ENCODE assay signal across 1 cellular context in the genomic region with DNA sequence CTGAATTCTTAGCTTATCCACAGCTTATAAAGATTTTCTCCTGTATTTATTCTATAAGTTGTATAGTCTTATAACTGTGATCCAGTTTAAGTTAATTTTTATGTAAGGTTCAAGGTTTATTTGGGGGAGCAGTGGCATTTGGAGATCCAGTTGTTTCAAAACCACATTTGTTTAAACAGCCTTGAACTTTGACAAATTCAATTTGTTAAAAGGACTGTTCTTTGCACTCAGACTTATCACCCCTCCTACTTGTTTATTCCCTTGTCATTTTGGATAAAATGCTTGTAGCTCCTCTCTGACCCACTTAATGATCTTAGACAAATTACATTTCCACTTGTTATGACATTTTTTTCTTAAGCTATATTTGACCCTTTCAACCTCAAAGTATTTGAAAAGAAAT.
TF ChIP-seq lines count a peak whose summit lies in the region.

No MANE protein-coding gene starts in this region.

TF ChIP-seq in HepG2, 621 proteins besides CTCF, POLR2A, EP300 and RAD21 (continued from another document and continues in another):
- TF ChIP-seq KIAA2018 (CRISPR knock-in tag; IDR thresholded peaks at IDR 0.05; ENCODE audit: borderline replicate concordance) (no peak), MLLT10 (CRISPR knock-in tag; IDR thresholded peaks at IDR 0.05) (no peak), ZNF451 (CRISPR knock-in tag; IDR thresholded peaks at IDR 0.05) (no peak), ZNF747 (CRISPR knock-in tag; IDR thresholded peaks at IDR 0.05; ENCODE audit: borderline replicate concordance) (no peak), ZNF746 (CRISPR knock-in tag; IDR thresholded peaks at IDR 0.05) (no peak), TP53 (CRISPR knock-in tag; conservative IDR thresholded peaks at IDR 0.05) (no peak), GTF2F1 (IDR thresholded peaks at IDR 0.05; ENCODE audit: low read length) (no peak), AGO2 (optimal IDR thresholded peaks at IDR 0.05; ENCODE audit: low read depth, low read length) (no peak), ELF1 (CRISPR knock-in tag; IDR thresholded peaks at IDR 0.05) (no peak), ZEB1 (IDR thresholded peaks at IDR 0.05; ENCODE audit: insufficient replicate concordance, low read depth) (no peak), KLF11 (CRISPR knock-in tag; IDR thresholded peaks at IDR 0.05) (no peak), FUBP1 (CRISPR knock-in tag; IDR thresholded peaks at IDR 0.05; ENCODE audit: borderline replicate concordance) (no peak), ARHGAP35 (CRISPR knock-in tag; IDR thresholded peaks at IDR 0.05; ENCODE audit: borderline replicate concordance) (no peak), SRSF9 (IDR thresholded peaks at IDR 0.05; ENCODE audit: borderline replicate concordance, insufficient read depth, low read depth, low read length, poor library complexity, severe bottlenecking) (no peak), NR2C2 (CRISPR knock-in tag; IDR thresholded peaks at IDR 0.05; ENCODE audit: borderline replicate concordance) (peak; percentile 24; the same call in 1 of the 2 replicates), ZIK1 (CRISPR knock-in tag; IDR thresholded peaks at IDR 0.05; ENCODE audit: borderline replicate concordance, low read depth) (no peak), ZNF318 (CRISPR knock-in tag; IDR thresholded peaks at IDR 0.05) (no peak), HNRNPK (IDR thresholded peaks at IDR 0.05; ENCODE audit: low read depth, low read length, poor library complexity, severe bottlenecking) (no peak), ZFAT (CRISPR knock-in tag; conservative IDR thresholded peaks at IDR 0.05) (no peak), MBD4 (IDR thresholded peaks at IDR 0.05; ENCODE audit: borderline replicate concordance, low read length) (peak; percentile 39; the same call in 1 of the 2 replicates), MIER3 (CRISPR knock-in tag; IDR thresholded peaks at IDR 0.05; ENCODE audit: borderline replicate concordance) (no peak), FOXC1 (CRISPR knock-in tag; IDR thresholded peaks at IDR 0.05; ENCODE audit: borderline replicate concordance) (no peak), ONECUT2 (CRISPR knock-in tag; IDR thresholded peaks at IDR 0.05) (no peak), KMT2A (CRISPR knock-in tag; IDR thresholded peaks at IDR 0.05) (no peak), GABPB1 (CRISPR knock-in tag; IDR thresholded peaks at IDR 0.05) (no peak), ATM (IDR thresholded peaks at IDR 0.05; ENCODE audit: borderline replicate concordance) (no peak), HES4 (CRISPR knock-in tag; IDR thresholded peaks at IDR 0.05; ENCODE audit: borderline replicate concordance) (no peak), ZNF10 (CRISPR knock-in tag; IDR thresholded peaks at IDR 0.05; ENCODE audit: borderline replicate concordance, low read depth) (no peak), ZNF496 (CRISPR knock-in tag; IDR thresholded peaks at IDR 0.05; ENCODE audit: insufficient replicate concordance) (no peak), NAIF1 (CRISPR knock-in tag; IDR thresholded peaks at IDR 0.05; ENCODE audit: borderline replicate concordance) (no peak), ZNF484 (CRISPR knock-in tag; IDR thresholded peaks at IDR 0.05; ENCODE audit: borderline replicate concordance, low read depth) (no peak), AKAP8 (CRISPR knock-in tag; IDR thresholded peaks at IDR 0.05) (no peak), ZMYM2 (CRISPR knock-in tag; IDR thresholded peaks at IDR 0.05) (no peak), LBX2 (CRISPR knock-in tag; IDR thresholded peaks at IDR 0.05; ENCODE audit: borderline replicate concordance) (no peak), MYNN (CRISPR knock-in tag; IDR thresholded peaks at IDR 0.05; ENCODE audit: low read depth) (no peak), NFE2 (CRISPR knock-in tag; IDR thresholded peaks at IDR 0.05) (no peak), MTA1 (CRISPR knock-in tag; IDR thresholded peaks at IDR 0.05; ENCODE audit: borderline replicate concordance) (no peak), ZNF264 (CRISPR knock-in tag; IDR thresholded peaks at IDR 0.05) (no peak)
- TF ChIP-seq, protein P1, sequence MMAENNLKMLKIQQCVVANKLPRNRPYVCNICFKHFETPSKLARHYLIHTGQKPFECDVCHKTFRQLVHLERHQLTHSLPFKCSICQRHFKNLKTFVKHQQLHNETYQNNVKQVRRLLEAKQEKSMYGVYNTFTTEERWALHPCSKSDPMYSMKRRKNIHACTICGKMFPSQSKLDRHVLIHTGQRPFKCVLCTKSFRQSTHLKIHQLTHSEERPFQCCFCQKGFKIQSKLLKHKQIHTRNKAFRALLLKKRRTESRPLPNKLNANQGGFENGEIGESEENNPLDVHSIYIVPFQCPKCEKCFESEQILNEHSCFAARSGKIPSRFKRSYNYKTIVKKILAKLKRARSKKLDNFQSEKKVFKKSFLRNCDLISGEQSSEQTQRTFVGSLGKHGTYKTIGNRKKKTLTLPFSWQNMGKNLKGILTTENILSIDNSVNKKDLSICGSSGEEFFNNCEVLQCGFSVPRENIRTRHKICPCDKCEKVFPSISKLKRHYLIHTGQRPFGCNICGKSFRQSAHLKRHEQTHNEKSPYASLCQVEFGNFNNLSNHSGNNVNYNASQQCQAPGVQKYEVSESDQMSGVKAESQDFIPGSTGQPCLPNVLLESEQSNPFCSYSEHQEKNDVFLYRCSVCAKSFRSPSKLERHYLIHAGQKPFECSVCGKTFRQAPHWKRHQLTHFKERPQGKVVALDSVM (CRISPR knock-in tag; IDR thresholded peaks at IDR 0.05) = no peak
- TF ChIP-seq, protein P2, sequence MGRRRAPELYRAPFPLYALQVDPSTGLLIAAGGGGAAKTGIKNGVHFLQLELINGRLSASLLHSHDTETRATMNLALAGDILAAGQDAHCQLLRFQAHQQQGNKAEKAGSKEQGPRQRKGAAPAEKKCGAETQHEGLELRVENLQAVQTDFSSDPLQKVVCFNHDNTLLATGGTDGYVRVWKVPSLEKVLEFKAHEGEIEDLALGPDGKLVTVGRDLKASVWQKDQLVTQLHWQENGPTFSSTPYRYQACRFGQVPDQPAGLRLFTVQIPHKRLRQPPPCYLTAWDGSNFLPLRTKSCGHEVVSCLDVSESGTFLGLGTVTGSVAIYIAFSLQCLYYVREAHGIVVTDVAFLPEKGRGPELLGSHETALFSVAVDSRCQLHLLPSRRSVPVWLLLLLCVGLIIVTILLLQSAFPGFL (CRISPR knock-in tag; IDR thresholded peaks at IDR 0.05) = no peak
